Comparison of ENCODE assay signal across 18 cellular contexts in the genomic region with DNA sequence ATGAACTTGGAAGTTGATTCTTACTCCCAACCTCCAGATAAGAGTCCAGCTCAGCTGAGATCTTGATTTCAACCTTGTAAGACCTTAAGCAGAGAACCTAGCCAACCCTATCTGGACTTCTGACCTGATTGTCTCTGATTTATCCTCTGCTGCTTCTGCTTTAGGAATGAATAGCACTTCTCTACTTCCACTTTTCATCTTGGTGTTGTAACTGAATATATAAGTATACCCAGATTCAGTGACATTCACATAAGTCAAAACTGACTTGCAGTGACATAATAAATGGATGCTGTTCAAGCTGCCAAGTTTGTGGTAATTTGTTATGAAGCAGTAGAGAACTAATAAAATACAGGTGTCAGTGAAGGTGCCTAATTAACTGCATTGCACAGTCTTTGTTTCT. TPM values are rescaled to one million over a fixed set of nuclear protein-coding genes. Genes with fewer than 3 reads are reported as not detected.
DNase-seq lines count a peak whose midpoint lies in the region; ATAC-seq, FAIRE-seq and TF ChIP-seq lines count a peak whose summit lies in the region.
"Had no signal": no experiment of that assay in that cellular context is flagged by ENCODE, and none has a peak within 500 bp of the region (broad histone marks: within the 10 kb centered on the region; RNA-seq: fewer than 3 reads in every experiment).

No MANE protein-coding gene starts in this region.

- peaks cover 12% of the 10 kb centered on the region; the same call in 1 of the 2 replicates for H3K9me3 ChIP-seq in Loucy (ENCODE audit: insufficient read depth, low read depth, low read length)
- peaks cover 0 to 4% (median 0%) of the 10 kb centered on the region in 3 experiments for H3K9me3 ChIP-seq in naive thymus-derived CD4-positive, alpha-beta T cell (ENCODE audit: control insufficient read depth in 2 of 3, low read length in 3 of 3)
- H3K9me3 ChIP-seq: gastrocnemius medialis, SK-N-SH had no signal

- H2AFZ ChIP-seq in Loucy (ENCODE audit: low read length) = no peak overlapping the region

- intact Hi-C loops in naive thymus-derived CD4-positive, alpha-beta T cell (cut with micrococcal nuclease) = no loop called here

- POLR2A ChIA-PET in naive thymus-derived CD4-positive, alpha-beta T cell (lab: Charles Lee) = no interaction called here

- H3K9me2 ChIP-seq in Loucy (replicated peaks; ENCODE audit: low read depth, low read length) = no peaks in the 10 kb centered on the region
- H3K9me2 ChIP-seq: SK-N-SH had no signal

- H3K4me1 ChIP-seq in Loucy (ENCODE audit: insufficient read depth, low read length, poor library complexity, severe bottlenecking) = peaks cover 14% of the 10 kb centered on the region
- H3K4me1 ChIP-seq in naive thymus-derived CD4-positive, alpha-beta T cell (ENCODE audit: control insufficient read depth in 2 of 2, insufficient read depth in 2 of 2, low read length in 2 of 2) = peaks cover 0 to 8% of the 10 kb centered on the region in 2 donors
- H3K4me1 ChIP-seq: gastrocnemius medialis had no signal

- no peak overlapping the region for H3K27ac Mint-ChIP-seq in naive thymus-derived CD4-positive, alpha-beta T cell
- H3K27ac Mint-ChIP-seq: activated T-helper 2 cell treated with anti-CD3 and anti-CD28 coated beads, Interferon-gamma antibody, Interleukin-2, Interleukin-4, amounts not matched to agents 10 μg/mL and 5 μg/mL and 100 μg/mL, durations not matched to agents 14 hours and 24 hours and 36 hours had no signal

- no peak for FAIRE-seq in frontal cortex (lab: Jason Lieb, UNC)
- FAIRE-seq: H1 had no signal

- H3K9ac ChIP-seq in Loucy (ENCODE audit: low read depth, low read length, poor library complexity, severe bottlenecking) = peak overlapping the region; percentile 11
- H3K9ac ChIP-seq: SK-N-SH had no signal

- no peaks in the 10 kb centered on the region for H3K27me3 ChIP-seq in Loucy (ENCODE audit: insufficient read depth, low read length, poor library complexity, severe bottlenecking)
- no peaks in the 10 kb centered on the region for H3K27me3 ChIP-seq in naive thymus-derived CD4-positive, alpha-beta T cell (ENCODE audit: control insufficient read depth in 2 of 2, insufficient read depth in 2 of 2, low read length in 2 of 2)
- H3K27me3 ChIP-seq: cardiac muscle cell, gastrocnemius medialis had no signal

- peaks cover 10% of the 10 kb centered on the region; the same call in 1 of the 2 replicates for H3K79me2 ChIP-seq in Loucy (ENCODE audit: insufficient read depth, low read length)

- CTCF ChIA-PET in naive thymus-derived CD4-positive, alpha-beta T cell (lab: Charles Lee) = no interaction called here

- ATAC-seq in naive thymus-derived CD4-positive, alpha-beta T cell = peak; percentile 87
- ATAC-seq in GM21529 (IDR thresholded peaks at IDR 0.05; ENCODE audit: unreplicated experiment) = no peak
- ATAC-seq: gastrocnemius medialis had no signal

- DNase-seq in CD1c-positive myeloid dendritic cell (ENCODE audit: extremely low spot score) = peak; percentile 87
- DNase-seq in naive thymus-derived CD4-positive, alpha-beta T cell = no peak
- DNase-seq in frontal cortex (ENCODE audit: low spot score in 2 of 2) = no peak
- DNase-seq in H4 (ENCODE audit: low spot score) = no peak
- DNase-seq in stimulated activated naive CD4-positive, alpha-beta T cell treated with Interleukin-2 at 50 U/mL for 16 hours (lab: John Stamatoyannopoulos, UW) = no peak
- DNase-seq: activated CD4-positive, alpha-beta T cell treated with anti-CD3 and anti-CD28 coated beads for 48 hours; COR-L47; gastrocnemius medialis; NCI-H1436; NCI-H2171; NCI-H526 treated with DMSO at 0.1 percent for 48 hours; SK-N-SH had no signal

- peaks cover 3 to 32% (median 24%) of the 10 kb centered on the region in 5 donors for H3K36me3 Mint-ChIP-seq in naive thymus-derived CD4-positive, alpha-beta T cell

- H4K20me1 ChIP-seq in Loucy (ENCODE audit: insufficient read depth, low read length, poor library complexity, severe bottlenecking) = no peaks in the 10 kb centered on the region

- peak overlapping the region in 1 of 10 donors; percentile 43 for H3K4me3 Mint-ChIP-seq in naive thymus-derived CD4-positive, alpha-beta T cell

- no peak for TF ChIP-seq CTCF in Loucy (conservative IDR thresholded peaks at IDR 0.05; ENCODE audit: low read length)
- no peak for TF ChIP-seq CTCF in VCaP (conservative IDR thresholded peaks at IDR 0.05)

- H3K4me1 Mint-ChIP-seq in naive thymus-derived CD4-positive, alpha-beta T cell = peaks cover 0 to 15% (median 4%) of the 10 kb centered on the region in 7 donors

- no peak overlapping the region for H3K4me3 ChIP-seq in Loucy (ENCODE audit: low read length, poor library complexity, severe bottlenecking)
- H3K4me3 ChIP-seq in naive thymus-derived CD4-positive, alpha-beta T cell (ENCODE audit: low read length) = no peak overlapping the region
- H3K4me3 ChIP-seq: cardiac muscle cell, gastrocnemius medialis had no signal

- no peak overlapping the region for H3K4me2 ChIP-seq in Loucy (ENCODE audit: low read depth, low read length, poor library complexity, severe bottlenecking)
- H3K4me2 ChIP-seq: SK-N-SH had no signal

- H3K27me3 Mint-ChIP-seq in naive thymus-derived CD4-positive, alpha-beta T cell = no peaks in the 10 kb centered on the region

- peaks cover 2 to 14% (median 6%) of the 10 kb centered on the region in 11 donors for H3K9me3 Mint-ChIP-seq in naive thymus-derived CD4-positive, alpha-beta T cell

- no peaks in the 10 kb centered on the region for H3F3A ChIP-seq in Loucy (ENCODE audit: low read depth)

- H3K27ac ChIP-seq in VCaP = peak overlapping the region; percentile 97
- no peak overlapping the region for H3K27ac ChIP-seq in naive thymus-derived CD4-positive, alpha-beta T cell (ENCODE audit: low read depth, low read length)
- H3K27ac ChIP-seq: cardiac muscle cell, gastrocnemius medialis had no signal

- no peaks in the 10 kb centered on the region for H3K36me3 ChIP-seq in Loucy (ENCODE audit: insufficient read depth, low read length)
- no peaks in the 10 kb centered on the region for H3K36me3 ChIP-seq in naive thymus-derived CD4-positive, alpha-beta T cell (ENCODE audit: control insufficient read depth in 2 of 3, insufficient read depth in 3 of 3, low read length in 3 of 3)
- H3K36me3 ChIP-seq: cardiac muscle cell, gastrocnemius medialis had no signal

RNA-seq across cellular contexts. Expression of a gene that starts 33.6 kb away (rescaled TPM):
- 10 to 100 TPM; 28.5 to 42.2 (median 31.0) TPM for total RNA-seq in naive thymus-derived CD4-positive, alpha-beta T cell
- polyA plus RNA-seq in naive thymus-derived CD4-positive, alpha-beta T cell = 10 to 100 TPM; 15.0 to 19.4 TPM
- total RNA-seq in frontal cortex = 5.3 TPM
- 5.2 and 11.2 TPM in 2 replicates for total RNA-seq in H4 (2014; rRNA removed; shearing (Covaris generic))

RNA-seq across cellular contexts. Expression of a gene that starts 36.8 kb away (rescaled TPM):
- total RNA-seq in naive thymus-derived CD4-positive, alpha-beta T cell = 10 to 100 TPM; 25.0 to 38.9 (median 31.1) TPM
- polyA plus RNA-seq in naive thymus-derived CD4-positive, alpha-beta T cell = 1 to 10 TPM; 3.2 to 5.9 TPM
- 14.7 TPM for total RNA-seq in frontal cortex
- total RNA-seq in H4 (2014; rRNA removed; shearing (Covaris generic)) = 6.4 and 7.1 TPM in 2 replicates
